In the genomic region with DNA sequence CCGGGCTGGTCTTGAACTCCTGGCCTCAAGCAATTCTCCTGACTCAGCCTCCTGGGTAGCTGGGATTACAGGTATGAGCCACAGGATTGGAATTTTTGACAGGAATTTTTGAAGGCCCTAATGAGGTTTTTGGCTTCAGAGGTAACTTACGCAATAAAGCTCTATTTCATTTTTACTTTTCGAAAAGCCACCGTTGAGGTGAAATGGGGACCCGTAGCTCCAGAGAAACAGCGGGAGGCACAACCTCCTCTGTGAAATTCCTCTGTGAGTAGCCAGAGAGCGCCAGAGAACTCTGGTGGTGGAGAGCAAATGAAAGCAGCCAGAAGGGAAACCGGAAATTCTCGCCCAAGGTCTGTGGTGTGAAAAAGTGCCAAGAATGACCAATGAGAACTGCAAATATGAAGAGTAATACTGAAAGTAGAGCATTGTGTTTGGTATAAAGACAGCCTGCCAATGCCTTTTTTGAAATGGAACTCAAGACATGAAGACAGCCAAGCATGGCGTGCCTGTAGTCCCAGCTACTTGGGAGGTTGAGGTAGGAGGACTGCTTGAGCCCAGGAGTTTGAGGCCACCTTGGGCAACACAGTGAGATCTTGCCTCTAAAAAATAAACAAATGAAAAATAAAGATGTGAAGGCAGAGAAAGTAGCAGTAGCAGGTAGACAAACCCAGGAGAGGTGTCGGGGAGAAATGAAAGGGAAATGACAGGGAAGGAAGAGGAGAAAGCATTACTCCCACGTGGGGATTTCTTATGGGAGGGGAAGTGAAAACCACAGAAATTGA, we compare ENCODE assay signal across 8 cellular contexts. TPM values are rescaled to one million over a fixed set of nuclear protein-coding genes. Genes with fewer than 3 reads are reported as not detected.
DNase-seq lines count a peak whose midpoint lies in the region; ATAC-seq and TF ChIP-seq lines count a peak whose summit lies in the region.

No MANE protein-coding gene starts in this region.

- TF ChIP-seq CTCF in neural progenitor cell (IDR thresholded peaks at IDR 0.05) (peak; percentile 47), transverse colon (IDR thresholded peaks at IDR 0.05) (peak; percentile 57 to 85 (median 69))

- intact Hi-C loops in transverse colon (cut with DNase I; ENCODE audit: low total_unique reads), result no loop called here

- TF ChIP-seq POLR2A in erythroblast (IDR thresholded peaks at IDR 0.05; ENCODE audit: low read length) (no peak), transverse colon (IDR thresholded peaks at IDR 0.05) (no peak)

- H3K9me3 ChIP-seq in neural progenitor cell (ENCODE audit: low read depth), result no peaks in the 10 kb centered on the region
- no peaks in the 10 kb centered on the region for H3K9me3 ChIP-seq in transverse colon

- no peaks in the 10 kb centered on the region for H4K20me1 ChIP-seq in neural progenitor cell (ENCODE audit: low read depth)

- in situ Hi-C loops in ACHN (cut with HindIII; ENCODE audit: low pct_ligation_motif_present, low pct_unique_long_range_greater_than_20kb, low sequenced_read_pairs) (no loop called here), transverse colon (cut with MboI; ENCODE audit: low pct_ligation_motif_present in 1 of 4, low pct_unique_long_range_greater_than_20kb in 1 of 4, low sequenced_read_pairs in 3 of 4) (loop anchor here in 2 of 4 donors (5.0 to 10.0 kb wide), 2 partner anchors 139 to 142 kb away; no protein-coding TSS in a partner anchor)

- H3K27me3 Mint-ChIP-seq in activated CD8-positive, alpha-beta T cell treated with anti-CD3 and anti-CD28 coated beads, Interleukin-2, amount 10 ng/mL, durations not matched to agents 7 days and 5 days (ENCODE audit: low read depth), result no peaks in the 10 kb centered on the region
- H3K27me3 Mint-ChIP-seq in neural progenitor cell (ENCODE audit: insufficient read depth, low read depth), result peaks cover 4% of the 10 kb centered on the region

- TF ChIP-seq EP300 in transverse colon (IDR thresholded peaks at IDR 0.05; ENCODE audit: low read depth), result no peak

- no peak overlapping the region for H2AFZ ChIP-seq in neural progenitor cell (replicated peaks)

- H3K36me3 Mint-ChIP-seq in activated CD8-positive, alpha-beta T cell treated with anti-CD3 and anti-CD28 coated beads, Interleukin-2, amount 10 ng/mL, durations not matched to agents 7 days and 5 days (ENCODE audit: low read depth), result peaks cover 20% of the 10 kb centered on the region
- no peaks in the 10 kb centered on the region for H3K36me3 Mint-ChIP-seq in neural progenitor cell

- H3K9me3 Mint-ChIP-seq in activated CD8-positive, alpha-beta T cell treated with anti-CD3 and anti-CD28 coated beads, Interleukin-2, amount 10 ng/mL, durations not matched to agents 7 days and 5 days (ENCODE audit: insufficient read depth), result no peaks in the 10 kb centered on the region
- no peaks in the 10 kb centered on the region for H3K9me3 Mint-ChIP-seq in neural progenitor cell

- no peak overlapping the region for H3K9ac ChIP-seq in neural progenitor cell

- H3K27me3 ChIP-seq in neural progenitor cell (no peaks in the 10 kb centered on the region), transverse colon (no peaks in the 10 kb centered on the region)

- H3K27ac Mint-ChIP-seq in activated CD8-positive, alpha-beta T cell treated with anti-CD3 and anti-CD28 coated beads, Interleukin-2, amount 10 ng/mL, durations not matched to agents 7 days and 5 days, result peak overlapping the region; percentile 95
- H3K27ac Mint-ChIP-seq in neural progenitor cell, result no peak overlapping the region

- H3K27ac ChIP-seq in neural progenitor cell (no peak overlapping the region), transverse colon (peak overlapping the region; percentile 1 to 30 (median 24))

- H3K79me2 ChIP-seq in neural progenitor cell (ENCODE audit: low read depth), result no peaks in the 10 kb centered on the region

- ATAC-seq in GM18508 (IDR thresholded peaks at IDR 0.05; ENCODE audit: insufficient read depth, unreplicated experiment) (peak; percentile 92), HG02885 (IDR thresholded peaks at IDR 0.05; ENCODE audit: poor library complexity, unreplicated experiment) (peak; percentile 92)
- ATAC-seq in activated CD8-positive, alpha-beta T cell treated with anti-CD3 and anti-CD28 coated beads, Interleukin-2, amount 10 ng/mL, durations not matched to agents 7 days and 5 days, result peak; percentile 82

- H3K4me1 Mint-ChIP-seq in activated CD8-positive, alpha-beta T cell treated with anti-CD3 and anti-CD28 coated beads, Interleukin-2, amount 10 ng/mL, durations not matched to agents 7 days and 5 days (ENCODE audit: low read depth), result peaks cover 77% of the 10 kb centered on the region
- H3K4me1 Mint-ChIP-seq in neural progenitor cell, result peaks cover 17% of the 10 kb centered on the region

- no peak overlapping the region for H3K4me3 ChIP-seq in neural progenitor cell
- H3K4me3 ChIP-seq in transverse colon, result no peak overlapping the region

- CTCF ChIA-PET in activated CD8-positive, alpha-beta T cell treated with anti-CD3 and anti-CD28 coated beads, Interleukin-2, amount 10 ng/mL, durations not matched to agents 7 days and 5 days (lab: Charles Lee), result interaction anchor here (0.6 to 4.3 kb wide), 45 partner anchors 9 to 210 kb away, joined by 3 to 63 read pairs (median 4); partner anchors contain the start of gene TMEM131L

- DNase-seq in ACHN (peak; percentile 49), NCI-H2107 (lab: John Stamatoyannopoulos, UW) (peak; percentile 4), erythroblast (lab: John Stamatoyannopoulos, UW) (peak; percentile 83 to 86), neural progenitor cell (ENCODE audit: low spot score) (peak; percentile 38), transverse colon (peak; percentile 74)
- DNase-seq in activated CD8-positive, alpha-beta T cell treated with anti-CD3 and anti-CD28 coated beads, Interleukin-2, amount 10 ng/mL, durations not matched to agents 7 days and 5 days, result peak; percentile 90

- H3F3A ChIP-seq in neural progenitor cell (ENCODE audit: low read depth), result no peaks in the 10 kb centered on the region

- H3K4me1 ChIP-seq in neural progenitor cell (no peaks in the 10 kb centered on the region), transverse colon (peaks cover 0 to 12% (median 4%) of the 10 kb centered on the region in 4 donors)

- POLR2A ChIA-PET in activated CD8-positive, alpha-beta T cell treated with anti-CD3 and anti-CD28 coated beads, Interleukin-2, amount 10 ng/mL, durations not matched to agents 7 days and 5 days (lab: Charles Lee), result interaction anchor here (0.7 to 3.8 kb wide), 10 partner anchors 9 to 141 kb away, joined by 3 to 46 read pairs (median 4); partner anchors contain the start of genes MND1 and TMEM131L

- 35 to 39% methylated on average over 10 to 12 of the region's 12 CpGs for WGBS in transverse colon (ENCODE audit: low coverage in 1 of 2), 2 donors

- H3K4me2 ChIP-seq in neural progenitor cell, result no peak overlapping the region

- no peaks in the 10 kb centered on the region for H3K36me3 ChIP-seq in neural progenitor cell
- H3K36me3 ChIP-seq in transverse colon, result no peaks in the 10 kb centered on the region

- peak overlapping the region; percentile 78 for H3K4me3 Mint-ChIP-seq in activated CD8-positive, alpha-beta T cell treated with anti-CD3 and anti-CD28 coated beads, Interleukin-2, amount 10 ng/mL, durations not matched to agents 7 days and 5 days
- no peak overlapping the region for H3K4me3 Mint-ChIP-seq in neural progenitor cell

RNA-seq across cellular contexts. Expression of gene TMEM131L, which starts 33.0 kb away (rescaled TPM):
- 10 to 100 TPM; 54.9 to 58.4 TPM for total RNA-seq in activated CD8-positive, alpha-beta T cell treated with anti-CD3 and anti-CD28 coated beads, Interleukin-2, amount 10 ng/mL, durations not matched to agents 7 days and 5 days
- 13.7 and 14.8 TPM in 2 replicates for total RNA-seq in neural progenitor cell (ENCODE audit: low replicate concordance)
- 10 to 100 TPM in 2 of 4 donors, 1 to 10 TPM in 2; 5.2 to 14.8 (median 8.3) TPM for total RNA-seq in transverse colon

Comparison
In these comparisons a context has a peak if more than half of its experiments do, and no peak if none do; other contexts are left out.
1. DNase-seq: peak in every context shown above with its lines; median percentile 90 in activated CD8-positive, alpha-beta T cell treated with anti-CD3 and anti-CD28 coated beads, Interleukin-2, amount 10 ng/mL, durations not matched to agents 7 days and 5 days; 84 in erythroblast; 74 in transverse colon; 49 in ACHN; 38 in neural progenitor cell; 4 in NCI-H2107.